In the genomic region with DNA sequence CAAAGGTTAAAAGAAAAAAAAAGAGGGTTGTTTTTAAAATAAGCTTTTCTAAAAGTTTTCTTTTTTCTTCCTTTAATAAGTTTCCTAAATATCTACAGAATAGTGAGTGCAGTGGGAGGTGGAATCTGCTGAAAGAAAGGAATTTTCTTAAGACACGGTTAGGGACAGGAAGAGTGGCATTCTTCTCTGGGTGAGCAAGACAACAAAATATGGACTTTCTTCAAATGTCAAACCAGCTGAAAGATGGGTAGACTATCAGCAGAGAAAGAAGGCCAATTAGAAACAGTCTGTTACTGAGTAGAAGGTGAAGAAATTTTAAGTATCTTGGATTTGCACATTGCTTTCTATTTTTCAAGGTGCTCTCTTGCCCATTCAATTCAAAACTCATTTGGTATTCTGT, we compare ENCODE assay signal across 29 cellular contexts.
"Had no signal": no experiment of that assay in that cellular context is flagged by ENCODE, and none has a peak within 500 bp of the region (broad histone marks: within the 10 kb centered on the region; RNA-seq: fewer than 3 reads in every experiment).

No MANE protein-coding gene starts in this region.

- H3K9ac ChIP-seq: neural progenitor cell, parathyroid adenoma had no signal

- H3K4me2 ChIP-seq: neural progenitor cell, smooth muscle cell had no signal

- H2AFZ ChIP-seq: neural progenitor cell, parathyroid adenoma had no signal

- H3K79me2 ChIP-seq: parathyroid adenoma had no signal

- ATAC-seq: naive thymus-derived CD4-positive, alpha-beta T cell; natural killer cell; psoas muscle; right cardiac atrium; stimulated activated memory B cell treated with anti-CD40 and anti-IgM and Interleukin-4, amounts not matched to agents 10 μg/mL and 1 μg/mL and 100 μg/mL, for 72 hours; stimulated activated naive CD8-positive, alpha-beta T cell treated with anti-CD3 and anti-CD28 coated beads, Interleukin-15, amount 100 ng/mL, for 72 hours; stimulated activated naive CD8-positive, alpha-beta T cell treated with anti-CD3 and anti-CD28 coated beads, Interleukin-15, Interleukin-2, amounts not matched to agents 100 U/mL and 50 U/mL, for 24 hours; upper lobe of right lung had no signal

- H3K4me3 ChIP-seq: neural progenitor cell, ovary, psoas muscle, right lobe of liver, sigmoid colon, skin epidermis, smooth muscle cell, spleen, thoracic aorta, thyroid gland, tibial nerve, upper lobe of right lung, uterus had no signal

- H3K36me3 ChIP-seq: neural progenitor cell, ovary, right lobe of liver, sigmoid colon, spleen, thoracic aorta, thyroid gland, tibial nerve, upper lobe of right lung, uterus had no signal

- H3K4me1 ChIP-seq: neural progenitor cell, parathyroid adenoma, psoas muscle, right lobe of liver, sigmoid colon, spleen, thyroid gland, tibial nerve, upper lobe of right lung, uterus had no signal

- DNase-seq: naive thymus-derived CD4-positive, alpha-beta T cell; natural killer cell; occipital lobe; ovary; posterior cingulate gyrus; psoas muscle; right cardiac atrium; right lobe of liver; sigmoid colon; spleen; stimulated activated CD4-positive, alpha-beta T cell treated with anti-CD3 and anti-CD28 coated beads, Interleukin-12 subunit alpha, Interleukin-12 subunit beta, amount 100 ng/mL, for 4 hours; stimulated activated CD4-positive, alpha-beta T cell treated with anti-CD3 and anti-CD28 coated beads, Interleukin-1b, Interleukin-23, amount 100 ng/mL, for 48 hours; stimulated activated CD4-positive, alpha-beta T cell treated with anti-CD3 and anti-CD28 coated beads, Interleukin-4, amount 100 ng/mL, for 1 hour; stimulated activated CD4-positive, alpha-beta T cell treated with anti-CD3 and anti-CD28 coated beads, Interleukin-4, amount 100 ng/mL, for 4 hours; stimulated activated CD8-positive, alpha-beta memory T cell treated with anti-CD3 and anti-CD28 coated beads, Interleukin-4, amount 100 ng/mL, for 48 hours; stimulated activated naive CD4-positive, alpha-beta T cell; stimulated activated naive CD8-positive, alpha-beta T cell treated with anti-CD3 and anti-CD28 coated beads, Interleukin-15, amount 100 ng/mL, for 72 hours; stimulated activated naive CD8-positive, alpha-beta T cell treated with anti-CD3 and anti-CD28 coated beads, Interleukin-15, Interleukin-2, amounts not matched to agents 100 U/mL and 50 U/mL, for 24 hours; substantia nigra; thyroid gland; upper lobe of right lung; uterus had no signal

- H3K27ac ChIP-seq: neural progenitor cell, ovary, parathyroid adenoma, psoas muscle, right lobe of liver, sigmoid colon, skin epidermis, spleen, thoracic aorta, thyroid gland, tibial nerve, upper lobe of right lung, uterus had no signal

- H3K9me3 ChIP-seq: ovary, psoas muscle, right lobe of liver, sigmoid colon, spleen, thoracic aorta, thyroid gland, tibial nerve, upper lobe of right lung, uterus had no signal

- H3K27me3 ChIP-seq: neural progenitor cell, ovary, right lobe of liver, sigmoid colon, spleen, thyroid gland, tibial nerve, upper lobe of right lung, uterus had no signal
